8 cellular contexts compared by ENCODE assay signal in the genomic region with DNA sequence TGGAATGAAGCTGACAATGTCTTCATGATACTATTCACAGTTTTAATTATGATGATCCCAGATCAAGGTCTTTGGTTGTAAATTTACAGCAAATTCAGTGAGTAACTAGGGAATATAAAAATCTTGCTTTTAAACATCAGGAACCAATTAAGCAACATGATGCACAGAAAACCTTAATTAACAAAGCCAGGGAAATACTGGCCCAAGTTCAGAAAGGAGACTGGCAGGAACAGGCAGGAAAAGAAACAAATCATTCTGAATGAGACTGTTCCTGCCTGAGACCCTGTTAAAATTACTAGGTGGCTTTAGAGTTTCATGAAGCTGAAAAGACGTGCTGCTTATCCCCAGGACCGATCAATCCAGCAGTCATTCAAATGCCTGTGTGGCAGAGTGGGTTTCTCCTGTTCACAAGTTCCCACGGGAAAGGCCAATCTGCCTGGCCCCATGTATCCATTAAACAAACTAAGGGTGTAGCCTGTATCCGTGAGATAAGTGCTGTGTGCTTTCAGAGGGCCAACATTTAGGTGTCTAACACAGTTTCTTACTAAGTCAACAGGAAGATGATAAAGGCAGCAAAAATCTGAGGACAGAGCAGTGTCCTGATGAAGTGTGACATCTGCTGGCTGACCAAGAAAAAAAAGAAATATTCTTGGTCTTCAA. TPM values are rescaled to one million over a fixed set of nuclear protein-coding genes. Genes with fewer than 3 reads are reported as not detected.
A peak's percentile ranks its signal among the peaks of the same experiment; 100 is the strongest.
DNase-seq lines count a peak whose midpoint lies in the region; ATAC-seq, FAIRE-seq and TF ChIP-seq lines count a peak whose summit lies in the region.

No MANE protein-coding gene starts in this region.

- FAIRE-seq in K562 (lab: Jason Lieb, UNC): peak; percentile 91

- BruUV-seq in K562 (replicated peaks; lab: Mats Ljungman, UMichigan): no TSS peak

- in situ Hi-C loops in K562 (cut with MboI): no loop called here

- ATAC-seq in K562 (peak; percentile 96), upper lobe of left lung (ENCODE audit: low FRiP score in 2 of 2) (peak; percentile 56 to 73), HG02938 (IDR thresholded peaks at IDR 0.05; ENCODE audit: unreplicated experiment) (no peak), HG02852 (IDR thresholded peaks at IDR 0.05; ENCODE audit: unreplicated experiment) (no peak)

- H3K36me3 ChIP-seq in KMS-11 (ENCODE audit: insufficient read depth) (no peaks in the 10 kb centered on the region), K562 (ENCODE audit: control insufficient read depth, insufficient read depth, low read length) (peaks cover 75% of the 10 kb centered on the region), upper lobe of left lung (peaks cover 0 to 6% (median 5%) of the 10 kb centered on the region in 4 donors)

- H3K9ac ChIP-seq in KMS-11 (no peak overlapping the region), K562 (ENCODE audit: insufficient read depth in 1 of 2, low read depth in 2 of 2, low read length in 2 of 2) (no peak overlapping the region)

- no peak overlapping the region for H2AFZ ChIP-seq in KMS-11 (ENCODE audit: low read depth)
- H2AFZ ChIP-seq in K562 (ENCODE audit: low read depth, low read length): no peak overlapping the region

- TF ChIP-seq POLR2A in K562 (conservative IDR thresholded peaks at IDR 0.05) (no peak), upper lobe of left lung (IDR thresholded peaks at IDR 0.05) (no peak)

- no peak overlapping the region for H3K4me2 ChIP-seq in KMS-11
- H3K4me2 ChIP-seq in K562 (ENCODE audit: insufficient read depth, low read length): peak overlapping the region; percentile 42

- intact Hi-C loops in K562 (cut with micrococcal nuclease): loop anchor here (1.0 kb wide), 4 partner anchors 86 to 564 kb away; no protein-coding TSS in a partner anchor

- DNase-seq in DMS53 (lab: John Stamatoyannopoulos, UW) (peak; percentile 55), K562 (ENCODE audit: extremely low read depth in 1 of 4, low spot score in 3 of 4) (peak; percentile 33 to 83 (median 62)), inferior parietal cortex (ENCODE audit: extremely low spot score) (peak; percentile 63), upper lobe of left lung (peak in 1 of 2 donors; percentile 32), ureter (ENCODE audit: low spot score) (no peak)

- H3K4me3 ChIP-seq in KMS-11 (IDR thresholded peaks at IDR 0.05; ENCODE audit: insufficient read depth, low read depth, low read length): no peak overlapping the region
- H3K4me3 ChIP-seq in K562: no peak overlapping the region
- no peak overlapping the region for H3K4me3 ChIP-seq in upper lobe of left lung

- H3K4me1 ChIP-seq in KMS-11 (ENCODE audit: low read depth, poor library complexity, severe bottlenecking) (no peaks in the 10 kb centered on the region), K562 (replicated peaks in 1 of 2; ENCODE audit: control insufficient read depth in 2 of 2, insufficient read depth in 2 of 2, low read length in 2 of 2) (peaks cover 0 to 10% of the 10 kb centered on the region in 2 experiments; a peak in 2 of 5 replicates), upper lobe of left lung (peaks cover 0 to 16% (median 10%) of the 10 kb centered on the region in 4 donors)

- H3K27ac ChIP-seq in KMS-11 (no peak overlapping the region), K562 (ENCODE audit: extremely low read depth, low read depth, low read length) (peak overlapping the region; percentile 27; the same call in 2 of the 3 replicates), upper lobe of left lung (peak overlapping the region in 3 of 4 donors; percentile 35 to 78 (median 75))

- CTCF ChIA-PET in K562 (lab: Yijun Ruan, JAX; ENCODE audit: low intra/inter-chr PET ratio): interaction anchor here (0.5 to 2.3 kb wide), 11 partner anchors 57 to 1253 kb away, joined by 3 to 14 read pairs (median 5); no protein-coding TSS in a partner anchor

- no peaks in the 10 kb centered on the region for H4K20me1 ChIP-seq in KMS-11 (ENCODE audit: insufficient read depth)
- H4K20me1 ChIP-seq in K562 (replicated peaks; ENCODE audit: control insufficient read depth, insufficient read depth, low read length): no peaks in the 10 kb centered on the region

- TF ChIP-seq CTCF in KMS-11 (conservative IDR thresholded peaks at IDR 0.05; ENCODE audit: low read depth, low read length) (peak; percentile 56), K562 (IDR thresholded peaks at IDR 0.05 in 2 of 3, conservative IDR thresholded peaks at IDR 0.05 in 1 of 3; ENCODE audit: insufficient read depth in 2 of 3, low read depth in 1 of 3, low read length in 3 of 3) (peak; percentile 56 to 93 (median 77); a peak in 5 of 6 replicates), upper lobe of left lung (IDR thresholded peaks at IDR 0.05) (peak in 2 of 6 experiments; percentile 36 to 48)

- POLR2A ChIA-PET in K562 (lab: Yijun Ruan, JAX): interaction anchor here (0.6 to 1.2 kb wide), 2 partner anchors 10 to 20 kb away, joined by 3 to 5 read pairs; no protein-coding TSS in a partner anchor

- peak; percentile 89 to 93 for TF ChIP-seq RAD21 in K562 (CRISPR knock-in tag; conservative IDR thresholded peaks at IDR 0.05 in 1 of 2, IDR thresholded peaks at IDR 0.05 in 1 of 2)

- 21% methylated on average over 4 of the region's 4 CpGs for WGBS in K562 (ENCODE audit: insufficient coverage, low coverage, missing lambda C conversion rate)
- whole genome bisulfite sequencing in upper lobe of left lung, 2 donors: 33 to 51% methylated on average over 3 to 4 of the region's 4 CpGs

- no peaks in the 10 kb centered on the region for H3K9me1 ChIP-seq in K562 (ENCODE audit: control insufficient read depth, insufficient read depth, low read length)

- no peaks in the 10 kb centered on the region for H3K79me2 ChIP-seq in KMS-11 (ENCODE audit: insufficient read depth, low read depth)
- peaks cover 6% of the 10 kb centered on the region; the same call in 1 of the 3 replicates for H3K79me2 ChIP-seq in K562 (ENCODE audit: control insufficient read depth, insufficient read depth, low read length)

- H3K27me3 ChIP-seq in KMS-11 (ENCODE audit: insufficient read depth, low read depth): no peaks in the 10 kb centered on the region
- no peaks in the 10 kb centered on the region for H3K27me3 ChIP-seq in K562 (ENCODE audit: control insufficient read depth in 2 of 2, insufficient read depth in 2 of 2, low read length in 2 of 2)
- no peaks in the 10 kb centered on the region for H3K27me3 ChIP-seq in upper lobe of left lung

- H3K9me3 ChIP-seq in K562 (replicated peaks; ENCODE audit: control insufficient read depth, insufficient read depth, low read depth, low read length): no peaks in the 10 kb centered on the region
- H3K9me3 ChIP-seq in upper lobe of left lung: no peaks in the 10 kb centered on the region

- TF ChIP-seq EP300 in K562 (IDR thresholded peaks at IDR 0.05; ENCODE audit: low read length) (peak; percentile 79), upper lobe of left lung (IDR thresholded peaks at IDR 0.05) (peak in 2 of 4 donors; percentile 89 to 90)

TF ChIP-seq in K562, 482 proteins besides CTCF, POLR2A, EP300 and RAD21 (continues in another document):
- peak; percentile 72 to 79; a peak in 2 of 4 replicates for TF ChIP-seq FOXK2 (conservative IDR thresholded peaks at IDR 0.05 in 1 of 2, IDR thresholded peaks at IDR 0.05 in 1 of 2; ENCODE audit: low read depth in 2 of 2)

RNA-seq across cellular contexts. Expression of a gene that starts 34.4 kb away (rescaled TPM):
- total RNA-seq in K562 (2011; cell fraction: chromatin; rRNA removed; ENCODE audit: low replicate concordance): 50.2 and 144 TPM in 2 replicates
- total RNA-seq in K562 (2011; cell fraction: nucleolus; rRNA removed): 23.0 and 30.7 TPM in 2 replicates
- total RNA-seq in K562 (2011; cell fraction: nucleoplasm; rRNA removed): 50.8 and 52.5 TPM in 2 replicates
- total RNA-seq in K562 (2014; rRNA removed) (62.0 and 63.4 TPM in 2 replicates), K562 (2014; rRNA removed; fragmentation: Illumina TruSeq; extraction: Trizol) (92.9 and 102 TPM in 2 replicates), K562 (2015; rRNA removed; fragmentation: Illumina TruSeq; extraction: Trizol) (85.5 and 95.6 TPM in 2 replicates), K562 (2021) (64.4 and 64.9 TPM in 2 replicates), upper lobe of left lung (10 to 100 TPM in 3 of 6 donors, 1 to 10 TPM in 3; 7.3 to 16.9 (median 11.5) TPM), ureter (22.0 TPM)
- polyA plus RNA-seq in K562 (2011; rRNA removed) (31.2 and 53.8 TPM in 2 replicates), K562 (2014; fragmentation: Illumina TruSeq; extraction: Trizol) (61.0 and 77.6 TPM in 2 replicates), K562 (2014; fragmentation: Nextera tagmentation; extraction: Ambion mirVana) (10 to 100 TPM; 15.1 to 17.1 TPM), K562 (2014; rRNA removed) (60.7 and 63.2 TPM in 2 replicates)
- 13.9 and 14.8 TPM in 2 replicates for polyA plus RNA-seq in K562 (2011; cell fraction: cytosol; rRNA removed)
- 19.9 and 27.3 TPM in 2 replicates for polyA plus RNA-seq in K562 (2011; cell fraction: nucleus; rRNA removed)
- polyA plus RNA-seq in K562 (2012): 19.0 and 31.0 TPM in 2 replicates
- polyA minus RNA-seq in K562 (2011; rRNA and poly(A)+ RNA removed): 67.5 and 76.6 TPM in 2 replicates
- polyA minus RNA-seq in K562 (2011; cell fraction: cytosol; rRNA and poly(A)+ RNA removed): 16.7 and 30.6 TPM in 2 replicates
- polyA minus RNA-seq in K562 (2011; cell fraction: nucleus; rRNA and poly(A)+ RNA removed): 17.5 and 22.9 TPM in 2 replicates

RNA-seq across cellular contexts. Expression of a gene that starts 44.3 kb away (rescaled TPM):
- 105 and 215 TPM in 2 replicates for total RNA-seq in K562 (2011; cell fraction: chromatin; rRNA removed; ENCODE audit: low replicate concordance)
- 59.2 and 60.8 TPM in 2 replicates for total RNA-seq in K562 (2011; cell fraction: nucleolus; rRNA removed)
- 72.0 and 74.5 TPM in 2 replicates for total RNA-seq in K562 (2011; cell fraction: nucleoplasm; rRNA removed)
- 27.4 and 29.5 TPM in 2 replicates for total RNA-seq in K562 (2014; rRNA removed)
- 24.8 and 27.8 TPM in 2 replicates for total RNA-seq in K562 (2014; rRNA removed; fragmentation: Illumina TruSeq; extraction: Trizol)
- 22.7 and 22.9 TPM in 2 replicates for total RNA-seq in K562 (2015; rRNA removed; fragmentation: Illumina TruSeq; extraction: Trizol)
- 51.0 and 52.1 TPM in 2 replicates for total RNA-seq in K562 (2021)
- 56.1 and 74.3 TPM in 2 replicates for polyA plus RNA-seq in K562 (2011; rRNA removed)
- polyA plus RNA-seq in K562 (2011; cell fraction: cytosol; rRNA removed): 14.2 and 19.3 TPM in 2 replicates
- polyA plus RNA-seq in K562 (2011; cell fraction: nucleus; rRNA removed): 67.2 and 79.7 TPM in 2 replicates
- polyA plus RNA-seq in K562 (2012): 27.7 and 28.9 TPM in 2 replicates
- 39.6 and 45.5 TPM in 2 replicates for polyA plus RNA-seq in K562 (2014; fragmentation: Illumina TruSeq; extraction: Trizol)
- polyA plus RNA-seq in K562 (2014; fragmentation: Nextera tagmentation; extraction: Ambion mirVana): 10 to 100 TPM; 21.3 to 27.4 TPM
- polyA plus RNA-seq in K562 (2014; rRNA removed): 42.9 and 44.5 TPM in 2 replicates
- polyA minus RNA-seq in K562 (2011; rRNA and poly(A)+ RNA removed): 68.0 and 99.5 TPM in 2 replicates
- polyA minus RNA-seq in K562 (2011; cell fraction: cytosol; rRNA and poly(A)+ RNA removed): 32.6 and 37.4 TPM in 2 replicates
- 28.3 and 41.3 TPM in 2 replicates for polyA minus RNA-seq in K562 (2011; cell fraction: nucleus; rRNA and poly(A)+ RNA removed)
- total RNA-seq in upper lobe of left lung: 10 to 100 TPM in 5 of 6 donors, 1 to 10 TPM in 1; 9.4 to 24.3 (median 15.2) TPM
- total RNA-seq in ureter: 17.2 TPM

Comparison
In these comparisons a context has a peak if more than half of its experiments do, and no peak if none do; other contexts are left out.
1. ATAC-seq: peak in K562 (single experiment) and upper lobe of left lung (2 of 2); none in HG02938 (single experiment) and HG02852 (single experiment).